8 cellular contexts compared by ENCODE assay signal in the genomic region with DNA sequence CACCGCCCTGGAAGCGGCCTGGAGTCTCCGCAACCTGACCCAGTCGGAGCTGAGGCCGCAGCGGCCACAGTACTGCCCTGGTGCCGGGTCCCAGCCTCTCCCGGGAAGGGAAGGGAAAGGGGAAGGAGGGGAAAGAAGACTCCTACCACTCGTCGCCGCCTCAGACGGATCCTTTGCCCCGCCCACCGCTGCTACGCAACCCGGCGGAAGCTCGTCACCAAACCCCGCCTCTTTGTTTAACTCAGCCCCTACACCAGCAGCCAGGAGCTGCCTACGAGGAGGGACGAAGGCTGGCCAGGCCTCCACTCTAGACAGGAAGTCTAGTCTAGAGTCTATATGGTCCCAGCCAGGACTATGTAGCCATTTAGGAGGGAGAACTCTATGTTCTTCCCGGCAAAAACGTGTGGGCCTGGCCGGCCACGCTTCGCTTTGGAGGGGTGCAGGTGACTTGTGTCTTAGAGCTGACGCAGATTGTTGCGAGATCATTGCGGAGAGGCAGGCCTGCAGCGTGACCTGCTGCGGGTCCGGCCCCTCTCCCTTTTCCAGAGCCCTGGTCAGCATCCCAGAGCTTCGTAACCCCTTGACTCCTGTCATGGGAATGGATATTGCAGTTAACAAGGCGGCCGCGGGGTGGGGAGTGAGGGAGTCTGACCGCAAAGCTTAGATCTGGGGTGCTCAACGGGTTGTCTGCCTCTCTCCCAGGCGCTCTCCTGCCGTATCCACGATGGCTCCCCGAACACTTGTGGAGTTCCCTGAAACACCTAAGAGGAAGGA. TPM values are rescaled to one million over a fixed set of nuclear protein-coding genes. Genes with fewer than 3 reads are reported as not detected.
DNase-seq lines count a peak whose midpoint lies in the region; ATAC-seq and TF ChIP-seq lines count a peak whose summit lies in the region.

A gene (minus strand): TSS at position 166 of the 774 bp plus-strand sequence. CDS start 7,875 bp downstream, outside the sequence.

- H3K4me3 ChIP-seq in SK-N-SH (ENCODE audit: low read depth in 2 of 2, low read length in 1 of 2) (peak within 1 kb of the TSS; percentile 71 to 85), suprapubic skin (peak within 1 kb of the TSS; percentile 85)

- DNase-seq in GM04504 (ENCODE audit: low read depth) (peak; percentile 93), NCI-H1048 (lab: John Stamatoyannopoulos, UW) (peak; percentile 87), SK-N-SH (peak; percentile 96), germinal center (ENCODE audit: low spot score) (peak; percentile 97), nucleus accumbens (lab: John Stamatoyannopoulos, UW) (peak; percentile 79 to 98 (median 95)), suprapubic skin (ENCODE audit: low spot score in 2 of 2) (peak; percentile 97 to 98)
- peak; percentile 91 for DNase-seq in activated naive CD4-positive, alpha-beta T cell treated with anti-CD3 and anti-CD28 coated beads, Interleukin-2, amount 50 U/mL, for 16 hours

- WGBS in SK-N-SH (ENCODE audit: low lambda C conversion rate): 11% methylated on average over 34 of the region's 42 CpGs
- 1% methylated on average over 39 of the region's 42 CpGs for WGBS in suprapubic skin

- no peaks in the 10 kb centered on the region for H4K20me1 ChIP-seq in SK-N-SH (ENCODE audit: insufficient read depth)

- TF ChIP-seq POLR2A in suprapubic skin (IDR thresholded peaks at IDR 0.05): peak; percentile 83 to 91

- H3K27ac ChIP-seq in SK-N-SH (ENCODE audit: low read depth in 2 of 2, low read length in 1 of 2) (peak within 1 kb of the TSS; percentile 93 to 98), suprapubic skin (peak within 1 kb of the TSS; percentile 97)

- H3K27me3 ChIP-seq in SK-N-SH (ENCODE audit: insufficient read depth) (no peaks in the 10 kb centered on the region), suprapubic skin (no peaks in the 10 kb centered on the region)

- peak within 1 kb of the TSS; percentile 61; the same call in 1 of the 2 replicates for H2AFZ ChIP-seq in SK-N-SH (ENCODE audit: low read depth)

- peak within 1 kb of the TSS; percentile 80 for H3K4me2 ChIP-seq in SK-N-SH

- TF ChIP-seq EP300 in SK-N-SH (IDR thresholded peaks at IDR 0.05; ENCODE audit: borderline replicate concordance in 1 of 2, low read depth in 1 of 2, low read length in 1 of 2): no peak
- TF ChIP-seq EP300 in suprapubic skin (IDR thresholded peaks at IDR 0.05): peak; percentile 59

- CTCF ChIA-PET in SK-N-SH (lab: Yijun Ruan, JAX): interaction anchor here (0.6 to 4.1 kb wide), 29 partner anchors 9 to 887 kb away, joined by 3 to 47 read pairs (median 5); a partner anchor contains a TSS

- H3K9me2 ChIP-seq in SK-N-SH: no peaks in the 10 kb centered on the region

- peak; percentile 74 for ATAC-seq in HG02571 (IDR thresholded peaks at IDR 0.05; ENCODE audit: unreplicated experiment)

- H3K9me3 ChIP-seq in SK-N-SH: no peaks in the 10 kb centered on the region
- no peaks in the 10 kb centered on the region for H3K9me3 ChIP-seq in suprapubic skin

- TF ChIP-seq CTCF in SK-N-SH (IDR thresholded peaks at IDR 0.05): no peak; the same call in 1 of the 2 replicates
- TF ChIP-seq CTCF in suprapubic skin (IDR thresholded peaks at IDR 0.05): peak in 1 of 2 donors; percentile 17

- H3K36me3 ChIP-seq in SK-N-SH (replicated peaks in 1 of 2; ENCODE audit: control insufficient read depth in 1 of 2, insufficient read depth in 2 of 2, low read length in 1 of 2) (no peaks in the 10 kb centered on the region), suprapubic skin (no peaks in the 10 kb centered on the region)

- H3F3A ChIP-seq in SK-N-SH (replicated peaks; ENCODE audit: insufficient read depth): peaks cover 24% of the 10 kb centered on the region

- TF ChIP-seq RAD21 in SK-N-SH (IDR thresholded peaks at IDR 0.05; ENCODE audit: low read length): no peak

- peaks cover 13 to 22% of the 10 kb centered on the region in 2 experiments; a peak in 2 of 4 replicates for H3K4me1 ChIP-seq in SK-N-SH (ENCODE audit: control insufficient read depth in 1 of 2, insufficient read depth in 2 of 2, low read depth in 1 of 2, low read length in 1 of 2)
- H3K4me1 ChIP-seq in suprapubic skin: peaks cover 42% of the 10 kb centered on the region

- POLR2A ChIA-PET in SK-N-SH (lab: Yijun Ruan, JAX): interaction anchor here (0.5 to 3.0 kb wide), 18 partner anchors 10 to 1530 kb away, joined by 3 to 23 read pairs (median 6); a partner anchor contains a TSS

- peak within 1 kb of the TSS; percentile 96 for H3K9ac ChIP-seq in SK-N-SH

- peaks cover 41% of the 10 kb centered on the region for H3K79me2 ChIP-seq in SK-N-SH (ENCODE audit: insufficient read depth)

TF ChIP-seq in SK-N-SH, 30 proteins besides CTCF, POLR2A, EP300 and RAD21 (continues in another document):
- TF ChIP-seq, protein P1, sequence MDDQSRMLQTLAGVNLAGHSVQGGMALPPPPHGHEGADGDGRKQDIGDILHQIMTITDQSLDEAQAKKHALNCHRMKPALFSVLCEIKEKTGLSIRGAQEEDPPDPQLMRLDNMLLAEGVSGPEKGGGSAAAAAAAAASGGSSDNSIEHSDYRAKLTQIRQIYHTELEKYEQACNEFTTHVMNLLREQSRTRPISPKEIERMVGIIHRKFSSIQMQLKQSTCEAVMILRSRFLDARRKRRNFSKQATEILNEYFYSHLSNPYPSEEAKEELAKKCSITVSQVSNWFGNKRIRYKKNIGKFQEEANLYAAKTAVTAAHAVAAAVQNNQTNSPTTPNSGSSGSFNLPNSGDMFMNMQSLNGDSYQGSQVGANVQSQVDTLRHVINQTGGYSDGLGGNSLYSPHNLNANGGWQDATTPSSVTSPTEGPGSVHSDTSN (IDR thresholded peaks at IDR 0.05): no peak
- TF ChIP-seq, protein P2, sequence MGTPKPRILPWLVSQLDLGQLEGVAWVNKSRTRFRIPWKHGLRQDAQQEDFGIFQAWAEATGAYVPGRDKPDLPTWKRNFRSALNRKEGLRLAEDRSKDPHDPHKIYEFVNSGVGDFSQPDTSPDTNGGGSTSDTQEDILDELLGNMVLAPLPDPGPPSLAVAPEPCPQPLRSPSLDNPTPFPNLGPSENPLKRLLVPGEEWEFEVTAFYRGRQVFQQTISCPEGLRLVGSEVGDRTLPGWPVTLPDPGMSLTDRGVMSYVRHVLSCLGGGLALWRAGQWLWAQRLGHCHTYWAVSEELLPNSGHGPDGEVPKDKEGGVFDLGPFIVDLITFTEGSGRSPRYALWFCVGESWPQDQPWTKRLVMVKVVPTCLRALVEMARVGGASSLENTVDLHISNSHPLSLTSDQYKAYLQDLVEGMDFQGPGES (IDR thresholded peaks at IDR 0.05; ENCODE audit: low read depth, low read length): no peak
- no peak for TF ChIP-seq GATA2 (CRISPR knock-in tag; IDR thresholded peaks at IDR 0.05)
- TF ChIP-seq TAF1 (IDR thresholded peaks at IDR 0.05; ENCODE audit: borderline replicate concordance, low read depth, low read length): peak; percentile 87
- peak; percentile 31; the same call in 1 of the 2 replicates for TF ChIP-seq NRF1 (IDR thresholded peaks at IDR 0.05; ENCODE audit: low read depth, low read length)
- peak; percentile 66 for TF ChIP-seq ELF1 (IDR thresholded peaks at IDR 0.05)
- TF ChIP-seq JUND (IDR thresholded peaks at IDR 0.05): no peak
- no peak for TF ChIP-seq FOSL2 (IDR thresholded peaks at IDR 0.05; ENCODE audit: borderline replicate concordance, low read depth)
- TF ChIP-seq MXI1 (IDR thresholded peaks at IDR 0.05; ENCODE audit: low read depth, low read length): peak; percentile 91
- TF ChIP-seq, protein P3, sequence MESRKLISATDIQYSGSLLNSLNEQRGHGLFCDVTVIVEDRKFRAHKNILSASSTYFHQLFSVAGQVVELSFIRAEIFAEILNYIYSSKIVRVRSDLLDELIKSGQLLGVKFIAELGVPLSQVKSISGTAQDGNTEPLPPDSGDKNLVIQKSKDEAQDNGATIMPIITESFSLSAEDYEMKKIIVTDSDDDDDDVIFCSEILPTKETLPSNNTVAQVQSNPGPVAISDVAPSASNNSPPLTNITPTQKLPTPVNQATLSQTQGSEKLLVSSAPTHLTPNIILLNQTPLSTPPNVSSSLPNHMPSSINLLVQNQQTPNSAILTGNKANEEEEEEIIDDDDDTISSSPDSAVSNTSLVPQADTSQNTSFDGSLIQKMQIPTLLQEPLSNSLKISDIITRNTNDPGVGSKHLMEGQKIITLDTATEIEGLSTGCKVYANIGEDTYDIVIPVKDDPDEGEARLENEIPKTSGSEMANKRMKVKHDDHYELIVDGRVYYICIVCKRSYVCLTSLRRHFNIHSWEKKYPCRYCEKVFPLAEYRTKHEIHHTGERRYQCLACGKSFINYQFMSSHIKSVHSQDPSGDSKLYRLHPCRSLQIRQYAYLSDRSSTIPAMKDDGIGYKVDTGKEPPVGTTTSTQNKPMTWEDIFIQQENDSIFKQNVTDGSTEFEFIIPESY (IDR thresholded peaks at IDR 0.05; ENCODE audit: borderline replicate concordance, low read depth): 0 out of 2 replicates have a peak, but pooled peaks have one; percentile 34
- 0 out of 2 replicates have a peak, but pooled peaks have one; percentile 22 for TF ChIP-seq YY1 (IDR thresholded peaks at IDR 0.05; ENCODE audit: low read depth)
- 0 out of 2 replicates have a peak, but pooled peaks have one; percentile 77 for TF ChIP-seq SIN3A (IDR thresholded peaks at IDR 0.05; ENCODE audit: borderline replicate concordance, low read depth, low read length)
- peak; percentile 63 for TF ChIP-seq CHD2 (IDR thresholded peaks at IDR 0.05; ENCODE audit: low read length, partially characterized antibody)
- no peak for TF ChIP-seq TEAD4 (IDR thresholded peaks at IDR 0.05; ENCODE audit: borderline replicate concordance, insufficient read depth)
- no peak for TF ChIP-seq NFIC (IDR thresholded peaks at IDR 0.05; ENCODE audit: borderline replicate concordance)
- TF ChIP-seq, protein P4, sequence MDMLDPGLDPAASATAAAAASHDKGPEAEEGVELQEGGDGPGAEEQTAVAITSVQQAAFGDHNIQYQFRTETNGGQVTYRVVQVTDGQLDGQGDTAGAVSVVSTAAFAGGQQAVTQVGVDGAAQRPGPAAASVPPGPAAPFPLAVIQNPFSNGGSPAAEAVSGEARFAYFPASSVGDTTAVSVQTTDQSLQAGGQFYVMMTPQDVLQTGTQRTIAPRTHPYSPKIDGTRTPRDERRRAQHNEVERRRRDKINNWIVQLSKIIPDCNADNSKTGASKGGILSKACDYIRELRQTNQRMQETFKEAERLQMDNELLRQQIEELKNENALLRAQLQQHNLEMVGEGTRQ (IDR thresholded peaks at IDR 0.05; ENCODE audit: borderline replicate concordance, low read depth, low read length): no peak
- no peak for TF ChIP-seq EZH2phosphoT487 (IDR thresholded peaks at IDR 0.05; ENCODE audit: borderline replicate concordance, low read depth)

RNA-seq across cellular contexts. Expression of the gene that starts here (rescaled TPM):
- polyA plus RNA-seq in SK-N-SH (2012; rRNA removed): 127 and 147 TPM in 2 replicates
- 76.4 and 113 TPM in 2 replicates for polyA plus RNA-seq in SK-N-SH (2012; cell fraction: cytosol; rRNA removed)
- 99.8 and 124 TPM in 2 replicates for polyA plus RNA-seq in SK-N-SH (2012; cell fraction: nucleus; rRNA removed)
- total RNA-seq in suprapubic skin: 10 to 100 TPM; 28.4 to 60.6 (median 35.8) TPM

Comparison
In these comparisons a context has a peak if more than half of its experiments do, and no peak if none do; other contexts are left out.
1. Peak in every context shown above with its lines: DNase-seq, ATAC-seq, H3K4me3 ChIP-seq and H3K27ac ChIP-seq.